9 cellular contexts compared by ENCODE assay signal in genomic region chr9:3479516-3480352, GRCh38. TPM values are rescaled to one million over a fixed set of nuclear protein-coding genes. Genes with fewer than 3 reads are reported as not detected.
A peak's percentile ranks its signal among the peaks of the same experiment; 100 is the strongest.
DNase-seq lines count a peak whose midpoint lies in the region; ATAC-seq and TF ChIP-seq lines count a peak whose summit lies in the region.
"Had no signal": no experiment of that assay in that cellular context is flagged by ENCODE, and none has a peak within 500 bp of the region (broad histone marks: within the 10 kb centered on the region; RNA-seq: fewer than 3 reads in every experiment).

No MANE protein-coding gene starts in this region.

- no peaks in the 10 kb centered on the region for H3K27me3 Mint-ChIP-seq in activated T-helper 17 cell treated with anti-CD3 and anti-CD28 coated beads, Interleukin-2, amount 50 U/mL, for 72 hours
- H3K27me3 Mint-ChIP-seq in type B pancreatic cell = no peaks in the 10 kb centered on the region

- H3K4me1 ChIP-seq in Peyer's patch = peaks cover 0 to 7% (median 0%) of the 10 kb centered on the region in 4 donors
- H3K4me1 ChIP-seq in aorta (ENCODE audit: control insufficient read depth in 1 of 2, insufficient read depth in 2 of 2, low read length in 2 of 2) = no peaks in the 10 kb centered on the region
- H3K4me1 ChIP-seq: vagina had no signal

- peak overlapping the region; percentile 84 for H3K4me3 Mint-ChIP-seq in activated T-helper 17 cell treated with anti-CD3 and anti-CD28 coated beads, Interleukin-2, amount 50 U/mL, for 72 hours
- no peak overlapping the region for H3K4me3 Mint-ChIP-seq in type B pancreatic cell

- H3K27ac ChIP-seq in Peyer's patch (peak overlapping the region in 1 of 4 donors; percentile 43), aorta (ENCODE audit: low read depth in 1 of 2, low read length in 2 of 2) (no peak overlapping the region)

- H3K27ac Mint-ChIP-seq in activated T-helper 17 cell treated with anti-CD3 and anti-CD28 coated beads, Interleukin-2, amount 50 U/mL, for 72 hours = peak overlapping the region; percentile 90
- no peak overlapping the region for H3K27ac Mint-ChIP-seq in type B pancreatic cell

- H3K27me3 ChIP-seq in Peyer's patch = no peaks in the 10 kb centered on the region
- H3K27me3 ChIP-seq in aorta (ENCODE audit: control insufficient read depth in 1 of 2, insufficient read depth in 2 of 2, low read length in 1 of 2) = no peaks in the 10 kb centered on the region
- H3K27me3 ChIP-seq: vagina had no signal

- H3K9me3 Mint-ChIP-seq in activated T-helper 17 cell treated with anti-CD3 and anti-CD28 coated beads, Interleukin-2, amount 50 U/mL, for 72 hours = no peaks in the 10 kb centered on the region
- H3K9me3 Mint-ChIP-seq in type B pancreatic cell = peaks cover 5% of the 10 kb centered on the region

- DNase-seq in ELF-1 (ENCODE audit: low read depth, low spot score) (peak; percentile 4), Peyer's patch (no peak), medulla oblongata (ENCODE audit: extremely low spot score) (no peak), aorta (no peak), type B pancreatic cell (ENCODE audit: extremely low spot score, unreplicated experiment) (no peak)

- no peak for TF ChIP-seq POLR2A in Peyer's patch (IDR thresholded peaks at IDR 0.05)

- H3K36me3 Mint-ChIP-seq in activated T-helper 17 cell treated with anti-CD3 and anti-CD28 coated beads, Interleukin-2, amount 50 U/mL, for 72 hours (ENCODE audit: low read depth) = peaks cover 38% of the 10 kb centered on the region
- peaks cover 42% of the 10 kb centered on the region for H3K36me3 Mint-ChIP-seq in type B pancreatic cell

- TF ChIP-seq CTCF in Peyer's patch (IDR thresholded peaks at IDR 0.05) (no peak), type B pancreatic cell (conservative IDR thresholded peaks at IDR 0.05) (no peak)

- intact Hi-C loops in aorta (cut with DNase I) = no loop called here

- H3K4me1 Mint-ChIP-seq in activated T-helper 17 cell treated with anti-CD3 and anti-CD28 coated beads, Interleukin-2, amount 50 U/mL, for 72 hours = peaks cover 45% of the 10 kb centered on the region
- no peaks in the 10 kb centered on the region for H3K4me1 Mint-ChIP-seq in type B pancreatic cell (ENCODE audit: unreplicated experiment)

- no peak overlapping the region for H3K4me3 ChIP-seq in Peyer's patch
- no peak overlapping the region for H3K4me3 ChIP-seq in aorta (ENCODE audit: low read length in 2 of 2)
- H3K4me3 ChIP-seq: vagina had no signal

- no peaks in the 10 kb centered on the region for H3K36me3 ChIP-seq in Peyer's patch
- peaks cover 0 to 3% of the 10 kb centered on the region in 2 donors for H3K36me3 ChIP-seq in aorta (ENCODE audit: control insufficient read depth in 1 of 2, insufficient read depth in 2 of 2, low read length in 1 of 2)

- ATAC-seq in GM19351 (IDR thresholded peaks at IDR 0.05; ENCODE audit: unreplicated experiment) = peak; percentile 48
- peak; percentile 44 for ATAC-seq in HG03103 (IDR thresholded peaks at IDR 0.05; ENCODE audit: low read depth, unreplicated experiment)
- peak; percentile 61 for ATAC-seq in activated T-helper 17 cell treated with anti-CD3 and anti-CD28 coated beads, Interleukin-2, amount 50 U/mL, for 72 hours (replicated peaks)
- ATAC-seq in aorta (ENCODE audit: low FRiP score) = no peak

- H3K9me3 ChIP-seq in Peyer's patch (no peaks in the 10 kb centered on the region), aorta (ENCODE audit: control insufficient read depth, low read length) (no peaks in the 10 kb centered on the region)
- H3K9me3 ChIP-seq: vagina had no signal

- 87 to 90% methylated on average over 7 of the region's 7 CpGs for whole genome bisulfite sequencing in aorta, 2 donors

RNA-seq across cellular contexts. Expression of gene RFX3, which starts 46.1 kb away (rescaled TPM):
- 10 to 100 TPM in 1 of 2 donors, 1 to 10 TPM in 1; 8.7 to 19.8 TPM for total RNA-seq in activated T-helper 17 cell treated with anti-CD3 and anti-CD28 coated beads, Interleukin-2, amount 50 U/mL, for 72 hours
- total RNA-seq in Peyer's patch (10 to 100 TPM in 2 of 4 donors, 1 to 10 TPM in 2; 3.9 to 31.4 (median 9.5) TPM), aorta (10 to 100 TPM; 10.5 to 22.4 TPM), type B pancreatic cell (ENCODE audit: low replicate concordance) (22.4 and 42.5 TPM in 2 replicates)
- polyA plus RNA-seq in aorta = 1 to 10 TPM in 1 of 2 donors, under 1 TPM in 1; 0.38 to 1.3 TPM
